ENCODE assay signal across 20 cellular contexts in genomic region chrX:42025861-42026260, GRCh38.
"Had no signal": no experiment of that assay in that cellular context is flagged by ENCODE, and none has a peak within 500 bp of the region (broad histone marks: within the 10 kb centered on the region; RNA-seq: fewer than 3 reads in every experiment).

No MANE protein-coding gene starts in this region.

- DNase-seq: cortex of kidney; effector CD8-positive, alpha-beta T cell; endodermal cell; foreskin melanocyte; head of caudate nucleus; kidney; left lung; mesenchymal stem cell; midbrain; naive thymus-derived CD8-positive, alpha-beta T cell; nephron progenitor cell; nucleus accumbens; stimulated activated CD4-positive, alpha-beta T cell treated with anti-CD3 and anti-CD28 coated beads, Interleukin-12 subunit alpha, Interleukin-12 subunit beta, amount 100 ng/mL, for 4 hours; stimulated activated CD4-positive, alpha-beta T cell treated with anti-CD3 and anti-CD28 coated beads, Interleukin-1b, Interleukin-23, amount 100 ng/mL, for 48 hours; stimulated activated CD4-positive, alpha-beta T cell treated with anti-CD3 and anti-CD28 coated beads, Interleukin-4, amount 100 ng/mL, for 1 hour; stimulated activated naive CD4-positive, alpha-beta T cell treated with Interleukin-2 at 50 U/mL for 16 hours; upper lobe of right lung; uterus had no signal

- ATAC-seq: left lung; naive thymus-derived CD8-positive, alpha-beta T cell; sciatic nerve; stimulated activated effector memory CD8-positive, alpha-beta T cell treated with anti-CD3 and anti-CD28 coated beads, Interleukin-12 subunit alpha, Interleukin-12 subunit beta, amount 100 ng/mL, for 72 hours; upper lobe of right lung had no signal

- FAIRE-seq: kidney had no signal
